ENCODE assay signal across 8 cellular contexts in the genomic region with DNA sequence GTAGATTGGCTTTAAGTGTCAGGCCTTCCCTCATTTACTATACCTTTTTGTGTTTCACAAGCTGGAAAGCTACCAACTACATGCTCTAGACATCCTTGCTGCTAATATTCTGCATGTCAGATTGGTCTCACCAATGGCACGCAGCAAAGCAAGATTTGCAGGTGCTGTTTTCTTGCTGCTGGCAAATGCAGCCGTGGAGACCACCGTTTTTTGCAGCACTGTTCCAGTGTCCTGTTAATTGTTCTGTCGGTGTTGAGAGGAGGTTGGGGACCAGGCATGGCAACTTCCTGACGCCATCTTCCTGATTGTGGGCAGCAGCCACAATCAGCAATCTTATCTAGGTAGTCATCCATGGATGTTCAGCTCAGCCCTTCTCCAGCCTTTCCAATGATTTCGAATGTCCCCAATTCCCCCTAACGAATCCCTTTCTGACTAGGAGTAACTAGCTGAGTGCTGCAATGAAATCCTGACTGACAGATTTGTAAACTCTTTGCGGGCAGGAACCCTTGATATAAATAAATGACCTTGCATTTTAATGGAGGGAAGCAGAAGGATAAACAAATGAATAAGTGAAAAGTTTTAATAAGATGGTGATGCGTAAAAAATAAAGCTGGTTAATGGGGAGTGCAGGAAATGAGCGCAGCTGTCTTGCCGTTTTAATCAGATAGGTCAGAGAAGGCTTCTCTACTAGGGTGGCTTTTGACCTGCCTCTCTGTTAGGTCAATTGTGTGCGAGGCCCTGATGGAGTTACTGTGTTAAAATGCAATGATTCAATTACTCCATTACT. TPM values are rescaled to one million over a fixed set of nuclear protein-coding genes. Genes with fewer than 3 reads are reported as not detected.
A peak's percentile ranks its signal among the peaks of the same experiment; 100 is the strongest.
DNase-seq lines count a peak whose midpoint lies in the region; ATAC-seq and TF ChIP-seq lines count a peak whose summit lies in the region.

No MANE protein-coding gene starts in this region.

- peaks cover 19% of the 10 kb centered on the region for H3K27me3 Mint-ChIP-seq in central memory CD8-positive, alpha-beta T cell
- no peaks in the 10 kb centered on the region for H3K27me3 Mint-ChIP-seq in natural killer cell (ENCODE audit: low read depth in 2 of 2)

- H3K36me3 Mint-ChIP-seq in central memory CD8-positive, alpha-beta T cell (ENCODE audit: insufficient read depth), result peaks cover 17% of the 10 kb centered on the region
- H3K36me3 Mint-ChIP-seq in natural killer cell, result no peaks in the 10 kb centered on the region

- peak overlapping the region; percentile 99 for H3K27ac Mint-ChIP-seq in central memory CD8-positive, alpha-beta T cell (ENCODE audit: low read depth)
- H3K27ac Mint-ChIP-seq in natural killer cell, result peak overlapping the region; percentile 99 to 100

- TF ChIP-seq CTCF in natural killer cell (IDR thresholded peaks at IDR 0.05), result no peak

- peak overlapping the region; percentile 64 for H3K4me3 ChIP-seq in GM08714 (ENCODE audit: low read length)

- H3K4me3 Mint-ChIP-seq in central memory CD8-positive, alpha-beta T cell, result peak overlapping the region; percentile 96
- peak overlapping the region; percentile 97 for H3K4me3 Mint-ChIP-seq in natural killer cell

- ATAC-seq in central memory CD8-positive, alpha-beta T cell (replicated peaks; ENCODE audit: extremely low read depth, poor library complexity, severe bottlenecking), result peak; percentile 1
- ATAC-seq in natural killer cell, result no peak

- H3K4me1 Mint-ChIP-seq in central memory CD8-positive, alpha-beta T cell, result peaks cover 36% of the 10 kb centered on the region
- H3K4me1 Mint-ChIP-seq in natural killer cell, result peaks cover 33 to 44% of the 10 kb centered on the region in 2 donors

- peaks cover 8% of the 10 kb centered on the region for H3K9me3 Mint-ChIP-seq in central memory CD8-positive, alpha-beta T cell
- no peaks in the 10 kb centered on the region for H3K9me3 Mint-ChIP-seq in natural killer cell

- intact Hi-C loops in natural killer cell (cut with micrococcal nuclease), result loop anchor here (1.0 to 10.0 kb wide), 6 partner anchors 64 to 1538 kb away; a partner anchor contains a TSS

- DNase-seq in NAMALWA (ENCODE audit: low spot score), result peak; percentile 13
- DNase-seq in central memory CD8-positive, alpha-beta T cell (ENCODE audit: low spot score in 2 of 2), result no peak
- DNase-seq in natural killer cell, result no peak
- DNase-seq in SIG-M5 (lab: John Stamatoyannopoulos, UW), result no peak
- no peak for DNase-seq in NCI-H345 treated with DMSO at 0.1 percent for 48 hours (lab: John Stamatoyannopoulos, UW; ENCODE audit: unreplicated experiment)
- no peak for DNase-seq in RKO (ENCODE audit: low spot score)
- no peak for DNase-seq in NCI-H526 (lab: John Stamatoyannopoulos, UW)

RNA-seq across cellular contexts. Expression of a gene that starts 0.6 kb away (rescaled TPM):
- total RNA-seq in natural killer cell, result 10 to 100 TPM; 19.1 to 27.5 (median 26.4) TPM
